In genomic region chr19:7636691-7637373, GRCh38 we compare ENCODE assay signal across 8 cellular contexts. TPM values are rescaled to one million over a fixed set of nuclear protein-coding genes. Genes with fewer than 3 reads are reported as not detected.
DNase-seq lines count a peak whose midpoint lies in the region; ATAC-seq and TF ChIP-seq lines count a peak whose summit lies in the region.

Gene STXBP2, plus strand, starts transcription at chr19:7637110. Its CDS starts 40 bp downstream, at chr19:7637150.

- intact Hi-C loops in activated CD8-positive, alpha-beta T cell treated with anti-CD3 and anti-CD28 coated beads for 36 hours (cut with micrococcal nuclease), result no loop called here

- peaks cover 27% of the 10 kb centered on the region for H3K4me1 Mint-ChIP-seq in activated CD8-positive, alpha-beta T cell treated with anti-CD3 and anti-CD28 coated beads for 36 hours (ENCODE audit: low read depth)

- H3K9me3 Mint-ChIP-seq in activated CD8-positive, alpha-beta T cell treated with anti-CD3 and anti-CD28 coated beads for 36 hours, result peaks cover 6% of the 10 kb centered on the region

- peak; percentile 5; the same call in 1 of the 2 replicates for TF ChIP-seq CTCF in GM12874 (IDR thresholded peaks at IDR 0.05; ENCODE audit: insufficient read depth, low read depth, low read length)
- TF ChIP-seq CTCF in activated CD8-positive, alpha-beta T cell treated with anti-CD3 and anti-CD28 coated beads for 36 hours (IDR thresholded peaks at IDR 0.05), result peak; percentile 36

- no peaks in the 10 kb centered on the region for H3K27me3 ChIP-seq in effector memory CD4-positive, alpha-beta T cell (replicated peaks; ENCODE audit: control insufficient read depth, insufficient read depth, low read length, poor library complexity, severe bottlenecking)
- H3K27me3 ChIP-seq in mononuclear cell (ENCODE audit: insufficient read depth, low read length), result no peaks in the 10 kb centered on the region

- H3K4me3 ChIP-seq in effector memory CD4-positive, alpha-beta T cell (ENCODE audit: insufficient read depth, low read depth, low read length, poor library complexity, severe bottlenecking), result peak within 1 kb of the TSS; percentile 65
- H3K4me3 ChIP-seq in mononuclear cell (ENCODE audit: low read length), result peak within 1 kb of the TSS; percentile 80

- H3K9me3 ChIP-seq in effector memory CD4-positive, alpha-beta T cell (ENCODE audit: control insufficient read depth, low read length), result no peaks in the 10 kb centered on the region
- no peaks in the 10 kb centered on the region for H3K9me3 ChIP-seq in mononuclear cell (ENCODE audit: low read depth, low read length)

- H3K27ac ChIP-seq in effector memory CD4-positive, alpha-beta T cell (ENCODE audit: insufficient read depth, low read length, poor library complexity, severe bottlenecking), result peak within 1 kb of the TSS; percentile 81

- H3K27ac Mint-ChIP-seq in activated CD8-positive, alpha-beta T cell treated with anti-CD3 and anti-CD28 coated beads for 36 hours, result peak within 1 kb of the TSS; percentile 88

- peaks cover 12% of the 10 kb centered on the region for H3K36me3 Mint-ChIP-seq in activated CD8-positive, alpha-beta T cell treated with anti-CD3 and anti-CD28 coated beads for 36 hours (ENCODE audit: low read depth)

- H3K4me1 ChIP-seq in effector memory CD4-positive, alpha-beta T cell (ENCODE audit: control insufficient read depth, insufficient read depth, low read length, poor library complexity, severe bottlenecking), result peaks cover 18% of the 10 kb centered on the region
- peaks cover 32% of the 10 kb centered on the region for H3K4me1 ChIP-seq in mononuclear cell (ENCODE audit: insufficient read depth, low read length)

- POLR2A ChIA-PET in activated CD8-positive, alpha-beta T cell treated with anti-CD3 and anti-CD28 coated beads for 36 hours (lab: Charles Lee), result interaction anchor here (0.6 to 1.9 kb wide), 6 partner anchors 8 to 136 kb away, joined by 3 to 10 read pairs (median 4); partner anchors contain the start of genes PET100, TRAPPC5 and XAB2

- DNase-seq in NCI-H345 treated with DMSO at 0.1 percent for 48 hours (lab: John Stamatoyannopoulos, UW; ENCODE audit: unreplicated experiment) (peak; percentile 61), cerebellum (ENCODE audit: low spot score) (no peak)
- peak; percentile 92 for DNase-seq in activated CD8-positive, alpha-beta T cell treated with anti-CD3 and anti-CD28 coated beads for 36 hours
- peak; percentile 91 to 94 (median 91) for DNase-seq in effector memory CD4-positive, alpha-beta T cell
- peak; percentile 82 to 86 for DNase-seq in stimulated activated CD8-positive, alpha-beta memory T cell treated with anti-CD3 and anti-CD28 coated beads, Interleukin-7, amount 100 ng/mL, for 4 hours (ENCODE audit: low read depth in 2 of 2)

- peaks cover 13% of the 10 kb centered on the region for H3K36me3 ChIP-seq in effector memory CD4-positive, alpha-beta T cell (ENCODE audit: control insufficient read depth, insufficient read depth, low read length)

- peak; percentile 71 for ATAC-seq in HG03039 (IDR thresholded peaks at IDR 0.05; ENCODE audit: unreplicated experiment)
- peak; percentile 98 for ATAC-seq in activated CD8-positive, alpha-beta T cell treated with anti-CD3 and anti-CD28 coated beads for 36 hours

- H3K27me3 Mint-ChIP-seq in activated CD8-positive, alpha-beta T cell treated with anti-CD3 and anti-CD28 coated beads for 36 hours, result no peaks in the 10 kb centered on the region

- H3K4me3 Mint-ChIP-seq in activated CD8-positive, alpha-beta T cell treated with anti-CD3 and anti-CD28 coated beads for 36 hours, result peak within 1 kb of the TSS; percentile 81

- CTCF ChIA-PET in activated CD8-positive, alpha-beta T cell treated with anti-CD3 and anti-CD28 coated beads for 36 hours (lab: Charles Lee), result interaction anchor here (1.0 to 2.5 kb wide), 4 partner anchors 16 to 163 kb away, joined by 4 to 14 read pairs (median 6); partner anchors contain the start of gene TRAPPC5

RNA-seq across cellular contexts. Expression of gene STXBP2, which starts in this region (rescaled TPM):
- total RNA-seq in activated CD8-positive, alpha-beta T cell treated with anti-CD3 and anti-CD28 coated beads for 36 hours, result 10 to 100 TPM; 96.4 to 99.2 TPM
- 89.7 TPM for total RNA-seq in mononuclear cell
- 3.5 TPM for total RNA-seq in cerebellum

Comparison
In these comparisons a context has a peak if more than half of its experiments do, and no peak if none do; other contexts are left out.
1. RNA of gene STXBP2 (total RNA-seq): 96.4 to 99.2 TPM in activated CD8-positive, alpha-beta T cell treated with anti-CD3 and anti-CD28 coated beads for 36 hours and 89.7 TPM in mononuclear cell (single experiment); 3.5 TPM in cerebellum (single experiment); every median in the first group is over 10 times any median in the second.